Comparison of ENCODE assay signal across 18 cellular contexts in genomic region chr17:64091571-64091970, GRCh38. TPM values are rescaled to one million over a fixed set of nuclear protein-coding genes. Genes with fewer than 3 reads are reported as not detected.
DNase-seq lines count a peak whose midpoint lies in the region; ATAC-seq and TF ChIP-seq lines count a peak whose summit lies in the region.
"Had no signal": no experiment of that assay in that cellular context is flagged by ENCODE, and none has a peak within 500 bp of the region (broad histone marks: within the 10 kb centered on the region; RNA-seq: fewer than 3 reads in every experiment).

No MANE protein-coding gene starts in this region.

- peaks cover 79% of the 10 kb centered on the region for H3K4me1 Mint-ChIP-seq in activated CD4-positive, alpha-beta T cell treated with anti-CD3 and anti-CD28 coated beads, Interleukin-2, amount 10 ng/mL, durations not matched to agents 24 days and 14 days

- no peak overlapping the region for H3K4me3 ChIP-seq in GM06990 (replicated peaks; ENCODE audit: low read depth, low read length)
- no peak overlapping the region for H3K4me3 ChIP-seq in WERI-Rb-1 (ENCODE audit: low read depth, low read length)
- H3K4me3 ChIP-seq: skin epidermis had no signal

- intact Hi-C loops in activated CD4-positive, alpha-beta T cell treated with anti-CD3 and anti-CD28 coated beads, Interleukin-2, amount 10 ng/mL, durations not matched to agents 24 days and 14 days (cut with micrococcal nuclease) = loop anchor here (1.0 kb wide), 2 partner anchors 9 to 25 kb away; no protein-coding TSS in a partner anchor
- intact Hi-C loops in sciatic nerve (cut with DNase I) = no loop called here

- H3K27me3 ChIP-seq in GM06990 (replicated peaks; ENCODE audit: control insufficient read depth, insufficient read depth, low read length) (no peaks in the 10 kb centered on the region), WERI-Rb-1 (ENCODE audit: insufficient read depth, low read depth, severe bottlenecking) (no peaks in the 10 kb centered on the region)

- ATAC-seq in sciatic nerve = no peak
- no peak for ATAC-seq in GM19324 (IDR thresholded peaks at IDR 0.05; ENCODE audit: low FRiP score, unreplicated experiment)

- H3K27ac Mint-ChIP-seq in activated CD4-positive, alpha-beta T cell treated with anti-CD3 and anti-CD28 coated beads, Interleukin-2, amount 10 ng/mL, durations not matched to agents 24 days and 14 days = peak overlapping the region; percentile 98
- H3K27ac Mint-ChIP-seq: type B pancreatic cell had no signal

- H3K4me3 Mint-ChIP-seq in activated CD4-positive, alpha-beta T cell treated with anti-CD3 and anti-CD28 coated beads, Interleukin-2, amount 10 ng/mL, durations not matched to agents 24 days and 14 days = peak overlapping the region; percentile 78
- H3K4me3 Mint-ChIP-seq: type B pancreatic cell had no signal

- no peak for TF ChIP-seq CTCF in GM06990 (IDR thresholded peaks at IDR 0.05; ENCODE audit: insufficient read depth, low read length, poor library complexity, severe bottlenecking)
- TF ChIP-seq CTCF in WERI-Rb-1 (IDR thresholded peaks at IDR 0.05; ENCODE audit: low read depth, low read length) = no peak

- no peak for DNase-seq in activated CD4-positive, alpha-beta T cell treated with anti-CD3 and anti-CD28 coated beads, Interleukin-2, amount 10 ng/mL, durations not matched to agents 24 days and 14 days
- DNase-seq in activated CD4-positive, alpha-beta T cell treated with anti-CD3 and anti-CD28 coated beads, Interleukin-2, amount 50 U/mL, for 4 hours = no peak
- DNase-seq in GM06990 (ENCODE audit: extremely low read depth, insufficient read length) (peak; percentile 26), WERI-Rb-1 (peak; percentile 48), islet precursor cell (peak; percentile 54), sciatic nerve (ENCODE audit: low spot score) (no peak), anterior cingulate cortex (lab: John Stamatoyannopoulos, UW) (no peak)
- DNase-seq: C1 segment of cervical spinal cord, cerebellar nuclear complex, DND-41, hypothalamus, NCI-H1092 treated with DMSO at 0.1 percent for 48 hours, NCI-H82, RPMI8226 had no signal

- no peaks in the 10 kb centered on the region for H3K9me3 ChIP-seq in WERI-Rb-1 (ENCODE audit: severe bottlenecking)

- no peaks in the 10 kb centered on the region for H3K27me3 Mint-ChIP-seq in activated CD4-positive, alpha-beta T cell treated with anti-CD3 and anti-CD28 coated beads, Interleukin-2, amount 10 ng/mL, durations not matched to agents 24 days and 14 days
- H3K27me3 Mint-ChIP-seq: type B pancreatic cell had no signal

- peaks cover 4% of the 10 kb centered on the region for H3K36me3 ChIP-seq in GM06990 (ENCODE audit: control insufficient read depth, insufficient read depth, low read length)
- peaks cover under 1% of the 10 kb centered on the region for H3K36me3 ChIP-seq in WERI-Rb-1

- peaks cover 56% of the 10 kb centered on the region for H3K36me3 Mint-ChIP-seq in activated CD4-positive, alpha-beta T cell treated with anti-CD3 and anti-CD28 coated beads, Interleukin-2, amount 10 ng/mL, durations not matched to agents 24 days and 14 days (ENCODE audit: low read depth)

- H3K27ac ChIP-seq in WERI-Rb-1 = no peak overlapping the region
- H3K27ac ChIP-seq: VCaP had no signal

- H3K9me3 Mint-ChIP-seq in activated CD4-positive, alpha-beta T cell treated with anti-CD3 and anti-CD28 coated beads, Interleukin-2, amount 10 ng/mL, durations not matched to agents 24 days and 14 days = peaks cover 6% of the 10 kb centered on the region
- H3K9me3 Mint-ChIP-seq: type B pancreatic cell had no signal

RNA-seq across cellular contexts. Expression of gene ERN1, which starts 38.4 kb away (rescaled TPM):
- total RNA-seq in activated CD4-positive, alpha-beta T cell treated with anti-CD3 and anti-CD28 coated beads, Interleukin-2, amount 10 ng/mL, durations not matched to agents 24 days and 14 days = 41.3 and 52.1 TPM in 2 replicates
- total RNA-seq in sciatic nerve = 22.2 TPM

Comparison
In these comparisons a context has a peak if more than half of its experiments do, and no peak if none do; other contexts are left out.
1. DNase-seq: peak in GM06990 (single experiment), WERI-Rb-1 (single experiment) and islet precursor cell (single experiment); none in activated CD4-positive, alpha-beta T cell treated with anti-CD3 and anti-CD28 coated beads, Interleukin-2, amount 10 ng/mL, durations not matched to agents 24 days and 14 days (single experiment), activated CD4-positive, alpha-beta T cell treated with anti-CD3 and anti-CD28 coated beads, Interleukin-2, amount 50 U/mL, for 4 hours (0 of 2), sciatic nerve (single experiment) and anterior cingulate cortex (0 of 58).